12 cellular contexts compared by ENCODE assay signal in genomic region chr18:62610509-62611394, GRCh38.
DNase-seq lines count a peak whose midpoint lies in the region; ATAC-seq and TF ChIP-seq lines count a peak whose summit lies in the region.
"Had no signal": no experiment of that assay in that cellular context is flagged by ENCODE, and none has a peak within 500 bp of the region (broad histone marks: within the 10 kb centered on the region; RNA-seq: fewer than 3 reads in every experiment).

No MANE protein-coding gene starts in this region.

- peak overlapping the region; percentile 21 to 50 (median 43) for H3K27ac Mint-ChIP-seq in nephron
- H3K27ac Mint-ChIP-seq: activated naive CD4-positive, alpha-beta T cell treated with anti-CD3 and anti-CD28 coated beads for 36 hours had no signal

- H3K4me1 ChIP-seq in right atrium auricular region (peaks cover 0 to 12% of the 10 kb centered on the region in 2 donors), fibroblast of lung (ENCODE audit: control insufficient read depth, extremely low read depth, insufficient read depth, low read length) (peaks cover 2% of the 10 kb centered on the region), aorta (ENCODE audit: control insufficient read depth in 1 of 2, insufficient read depth in 2 of 2, low read length in 2 of 2) (no peaks in the 10 kb centered on the region)

- H4K20me1 ChIP-seq in fibroblast of lung (ENCODE audit: control insufficient read depth, extremely low read depth, insufficient read depth, low read length): no peaks in the 10 kb centered on the region

- H3K4me3 ChIP-seq in right atrium auricular region (peak overlapping the region in 1 of 2 donors; percentile 23), fibroblast of lung (replicated peaks in 1 of 4; ENCODE audit: control extremely low read depth in 1 of 4, insufficient read depth in 1 of 4, low read depth in 3 of 4, low read length in 4 of 4) (peak overlapping the region in 2 of 4 experiments; percentile 11 to 38), aorta (ENCODE audit: low read length in 2 of 2) (no peak overlapping the region)

- no peaks in the 10 kb centered on the region for H3K36me3 Mint-ChIP-seq in nephron (ENCODE audit: low read depth)
- H3K36me3 Mint-ChIP-seq: naive B cell had no signal

- H2AFZ ChIP-seq in fibroblast of lung (ENCODE audit: low read length): no peak overlapping the region

- H3K4me3 Mint-ChIP-seq in nephron: peak overlapping the region; percentile 61 to 67 (median 65)
- H3K4me3 Mint-ChIP-seq: activated naive CD4-positive, alpha-beta T cell treated with anti-CD3 and anti-CD28 coated beads for 36 hours had no signal

- H3K27ac ChIP-seq in right atrium auricular region: no peak overlapping the region
- H3K27ac ChIP-seq in fibroblast of lung (ENCODE audit: insufficient read depth, low read length): no peak overlapping the region
- no peak overlapping the region for H3K27ac ChIP-seq in aorta (ENCODE audit: low read depth in 1 of 2, low read length in 2 of 2)
- H3K27ac ChIP-seq: epithelial cell of prostate had no signal

- H3K27me3 ChIP-seq in right atrium auricular region (no peaks in the 10 kb centered on the region), fibroblast of lung (ENCODE audit: control insufficient read depth, insufficient read depth, low read length) (peaks cover 27% of the 10 kb centered on the region), aorta (ENCODE audit: control insufficient read depth in 1 of 2, insufficient read depth in 2 of 2, low read length in 1 of 2) (no peaks in the 10 kb centered on the region)

- DNase-seq in Right ventricle myocardium inferior (ENCODE audit: missing footprints) (no peak), right atrium auricular region (ENCODE audit: low spot score) (no peak), fibroblast of lung (ENCODE audit: low read depth in 2 of 2) (peak in 1 of 2 donors; percentile 10), aorta (no peak), dermis blood vessel endothelial cell (no peak), SW 1271 (lab: John Stamatoyannopoulos, UW) (no peak)
- no peak for DNase-seq in activated CD4-positive, CD25-positive, alpha-beta regulatory T cell (lab: John Stamatoyannopoulos, UW)
- DNase-seq: activated naive CD4-positive, alpha-beta T cell treated with anti-CD3 and anti-CD28 coated beads for 36 hours; naive B cell; T-helper 9 cell had no signal

- peaks cover 29% of the 10 kb centered on the region for H3K4me1 Mint-ChIP-seq in nephron

- ATAC-seq in Right ventricle myocardium inferior (peak; percentile 32), aorta (ENCODE audit: low FRiP score) (peak; percentile 23)

- H3K9ac ChIP-seq in fibroblast of lung (ENCODE audit: insufficient read depth, low read length): no peak overlapping the region

- H3K27me3 Mint-ChIP-seq in nephron (ENCODE audit: low read depth): peaks cover 10% of the 10 kb centered on the region

- H3K9me3 ChIP-seq in right atrium auricular region (no peaks in the 10 kb centered on the region), fibroblast of lung (ENCODE audit: control insufficient read depth, insufficient read depth, low read depth, low read length) (no peaks in the 10 kb centered on the region), aorta (ENCODE audit: control insufficient read depth, low read length) (no peaks in the 10 kb centered on the region)

- H3K9me3 Mint-ChIP-seq in nephron: no peaks in the 10 kb centered on the region
- H3K9me3 Mint-ChIP-seq: activated naive CD4-positive, alpha-beta T cell treated with anti-CD3 and anti-CD28 coated beads for 36 hours; naive B cell had no signal

- H3K36me3 ChIP-seq in right atrium auricular region (no peaks in the 10 kb centered on the region), fibroblast of lung (ENCODE audit: control insufficient read depth, insufficient read depth, low read length) (no peaks in the 10 kb centered on the region), aorta (ENCODE audit: control insufficient read depth in 1 of 2, insufficient read depth in 2 of 2, low read length in 1 of 2) (no peaks in the 10 kb centered on the region)

- intact Hi-C loops in Right ventricle myocardium inferior (cut with DNase I) (no loop called here), aorta (cut with DNase I) (loop anchor here in 1 of 2 donors (10.0 kb wide), 1 partner anchor 94 kb away; no protein-coding TSS in a partner anchor)

- 29 to 39% methylated on average over 23 of the region's 23 CpGs for WGBS in aorta, 2 donors

- H3K4me2 ChIP-seq in fibroblast of lung (ENCODE audit: extremely low read depth, insufficient read depth, low read length): peak overlapping the region; percentile 39

- no peaks in the 10 kb centered on the region for H3K79me2 ChIP-seq in fibroblast of lung (ENCODE audit: control insufficient read depth, insufficient read depth, low read length)

- TF ChIP-seq CTCF in right atrium auricular region (IDR thresholded peaks at IDR 0.05): no peak
- TF ChIP-seq CTCF in fibroblast of lung (conservative IDR thresholded peaks at IDR 0.05 in 1 of 2, IDR thresholded peaks at IDR 0.05 in 1 of 2; ENCODE audit: low read depth in 1 of 2, low read length in 2 of 2): no peak
- TF ChIP-seq CTCF in nephron (IDR thresholded peaks at IDR 0.05; ENCODE audit: unreplicated experiment in 3 of 3): no peak
